In the genomic region with DNA sequence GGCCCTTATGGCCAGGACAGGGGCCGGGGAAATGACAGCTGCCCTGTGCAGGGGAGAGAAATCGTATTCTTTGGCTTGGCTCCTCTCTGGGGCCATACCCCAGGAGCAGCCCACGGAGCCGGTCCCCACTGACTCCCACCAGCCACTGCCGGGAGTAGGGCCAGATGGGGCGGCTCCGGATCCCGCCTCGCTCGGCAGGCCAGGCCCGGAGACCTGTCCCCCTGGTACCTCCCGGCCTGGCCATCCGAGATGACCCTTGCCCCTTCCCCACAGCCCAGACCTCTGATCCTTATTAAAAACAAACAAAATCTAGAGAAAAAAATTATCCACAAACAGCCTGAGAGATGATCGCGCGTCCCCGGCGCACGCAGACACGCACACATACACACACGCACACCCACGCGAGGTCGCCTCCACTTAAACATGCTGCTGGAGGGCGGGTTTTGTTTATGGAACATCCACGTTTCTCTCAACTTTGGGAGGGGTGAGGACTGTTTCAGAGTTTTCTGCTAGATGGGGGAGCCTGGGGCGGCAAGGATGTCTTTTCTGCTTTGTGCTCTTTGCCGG, we compare ENCODE assay signal across 1 cellular context.
TF ChIP-seq lines count a peak whose summit lies in the region.

No MANE protein-coding gene starts in this region.

TF ChIP-seq in K562, 482 proteins besides CTCF, POLR2A, EP300 and RAD21 (continued from another document):
- TF ChIP-seq, protein P1, sequence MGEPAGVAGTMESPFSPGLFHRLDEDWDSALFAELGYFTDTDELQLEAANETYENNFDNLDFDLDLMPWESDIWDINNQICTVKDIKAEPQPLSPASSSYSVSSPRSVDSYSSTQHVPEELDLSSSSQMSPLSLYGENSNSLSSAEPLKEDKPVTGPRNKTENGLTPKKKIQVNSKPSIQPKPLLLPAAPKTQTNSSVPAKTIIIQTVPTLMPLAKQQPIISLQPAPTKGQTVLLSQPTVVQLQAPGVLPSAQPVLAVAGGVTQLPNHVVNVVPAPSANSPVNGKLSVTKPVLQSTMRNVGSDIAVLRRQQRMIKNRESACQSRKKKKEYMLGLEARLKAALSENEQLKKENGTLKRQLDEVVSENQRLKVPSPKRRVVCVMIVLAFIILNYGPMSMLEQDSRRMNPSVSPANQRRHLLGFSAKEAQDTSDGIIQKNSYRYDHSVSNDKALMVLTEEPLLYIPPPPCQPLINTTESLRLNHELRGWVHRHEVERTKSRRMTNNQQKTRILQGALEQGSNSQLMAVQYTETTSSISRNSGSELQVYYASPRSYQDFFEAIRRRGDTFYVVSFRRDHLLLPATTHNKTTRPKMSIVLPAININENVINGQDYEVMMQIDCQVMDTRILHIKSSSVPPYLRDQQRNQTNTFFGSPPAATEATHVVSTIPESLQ (CRISPR knock-in tag; IDR thresholded peaks at IDR 0.05): no peak
- TF ChIP-seq, protein P2, sequence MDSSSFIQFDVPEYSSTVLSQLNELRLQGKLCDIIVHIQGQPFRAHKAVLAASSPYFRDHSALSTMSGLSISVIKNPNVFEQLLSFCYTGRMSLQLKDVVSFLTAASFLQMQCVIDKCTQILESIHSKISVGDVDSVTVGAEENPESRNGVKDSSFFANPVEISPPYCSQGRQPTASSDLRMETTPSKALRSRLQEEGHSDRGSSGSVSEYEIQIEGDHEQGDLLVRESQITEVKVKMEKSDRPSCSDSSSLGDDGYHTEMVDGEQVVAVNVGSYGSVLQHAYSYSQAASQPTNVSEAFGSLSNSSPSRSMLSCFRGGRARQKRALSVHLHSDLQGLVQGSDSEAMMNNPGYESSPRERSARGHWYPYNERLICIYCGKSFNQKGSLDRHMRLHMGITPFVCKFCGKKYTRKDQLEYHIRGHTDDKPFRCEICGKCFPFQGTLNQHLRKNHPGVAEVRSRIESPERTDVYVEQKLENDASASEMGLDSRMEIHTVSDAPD (CRISPR knock-in tag; IDR thresholded peaks at IDR 0.05): no peak
- TF ChIP-seq KLF1 (tag; IDR thresholded peaks at IDR 0.05) (no peak), THRA (IDR thresholded peaks at IDR 0.05) (no peak), ELK3 (CRISPR knock-in tag; IDR thresholded peaks at IDR 0.05) (no peak)
